ENCODE assay signal across 8 cellular contexts in the genomic region with DNA sequence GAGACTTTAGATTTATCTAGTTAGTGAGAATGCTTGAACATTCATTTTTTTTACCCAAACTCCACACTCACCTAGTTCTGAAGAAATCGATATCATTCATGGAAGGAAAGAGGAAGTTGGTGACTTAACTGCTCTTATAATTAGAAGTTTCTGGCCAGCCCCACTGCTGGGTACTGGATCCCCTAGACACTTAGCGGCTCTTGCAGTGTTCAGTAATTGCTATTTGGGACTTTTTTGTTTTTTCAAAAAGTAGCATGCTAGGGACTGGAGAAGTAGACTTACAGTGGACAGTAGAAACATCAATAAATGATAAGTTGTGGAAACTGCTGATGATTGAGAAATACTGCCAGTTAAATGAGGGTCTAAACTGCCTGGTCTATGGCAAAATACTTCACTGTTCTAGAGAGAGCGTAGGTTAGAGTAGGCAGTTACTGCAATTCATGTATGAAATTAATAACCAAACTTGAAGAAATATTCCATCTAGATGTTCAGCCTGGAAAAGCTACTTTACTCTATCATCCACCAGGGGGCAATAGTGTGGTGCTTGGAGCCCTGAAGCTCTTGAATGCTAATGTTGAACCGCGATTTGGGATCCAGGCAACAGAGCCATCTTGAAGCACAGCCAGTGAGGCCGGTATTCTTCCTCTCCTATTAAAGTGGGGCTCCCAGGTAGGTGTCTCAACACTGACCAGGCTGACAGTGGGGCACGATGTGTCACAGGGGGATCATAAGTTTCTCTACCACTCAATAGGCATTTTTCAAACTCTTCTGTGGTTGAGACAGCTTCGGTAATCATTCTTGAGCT.
DNase-seq lines count a peak whose midpoint lies in the region; ATAC-seq lines count a peak whose summit lies in the region.

No MANE protein-coding gene starts in this region.

- no peak overlapping the region for H3K4me3 ChIP-seq in skeletal muscle cell (ENCODE audit: low read depth, low read length)

- DNase-seq in COLO829 (ENCODE audit: low spot score): peak; percentile 52
- DNase-seq in NCI-H510A (lab: John Stamatoyannopoulos, UW): peak; percentile 34
- peak; percentile 51 for DNase-seq in amniotic epithelial cell (ENCODE audit: low read depth)
- DNase-seq in hepatic stellate cell (ENCODE audit: low spot score): peak; percentile 16
- DNase-seq in skeletal muscle cell (ENCODE audit: low read depth): peak; percentile 11

- ATAC-seq in GM19035 (IDR thresholded peaks at IDR 0.05; ENCODE audit: unreplicated experiment): peak; percentile 85
- peak; percentile 89 for ATAC-seq in HG03432 (IDR thresholded peaks at IDR 0.05; ENCODE audit: unreplicated experiment)
- ATAC-seq in HG03460 (IDR thresholded peaks at IDR 0.05; ENCODE audit: unreplicated experiment): no peak
